In genomic region chr11:10605941-10606381, GRCh38 we compare ENCODE assay signal across 9 cellular contexts. TPM values are rescaled to one million over a fixed set of nuclear protein-coding genes. Genes with fewer than 3 reads are reported as not detected.
DNase-seq lines count a peak whose midpoint lies in the region; ATAC-seq and TF ChIP-seq lines count a peak whose summit lies in the region.
"Had no signal": no experiment of that assay in that cellular context is flagged by ENCODE, and none has a peak within 500 bp of the region (broad histone marks: within the 10 kb centered on the region; RNA-seq: fewer than 3 reads in every experiment).

No MANE protein-coding gene starts in this region.

- TF ChIP-seq CTCF in choroid plexus epithelial cell (conservative IDR thresholded peaks at IDR 0.05; ENCODE audit: low read depth, low read length) (no peak), GM13977 (IDR thresholded peaks at IDR 0.05; ENCODE audit: extremely low read depth, insufficient read depth, missing control alignments) (no peak)

- no peaks in the 10 kb centered on the region for H3K9me3 ChIP-seq in subcutaneous abdominal adipose tissue (ENCODE audit: control insufficient read depth in 5 of 5, low read length in 5 of 5)

- peaks cover 8 to 56% (median 37%) of the 10 kb centered on the region in 5 donors for H3K4me1 ChIP-seq in subcutaneous abdominal adipose tissue (ENCODE audit: control insufficient read depth in 5 of 5, insufficient read depth in 5 of 5, low read length in 5 of 5)

- no peaks in the 10 kb centered on the region for H3K27me3 ChIP-seq in subcutaneous abdominal adipose tissue (ENCODE audit: control insufficient read depth in 5 of 5, insufficient read depth in 4 of 5, low read length in 5 of 5)

- H3K9ac ChIP-seq in subcutaneous abdominal adipose tissue (ENCODE audit: low read length in 5 of 5) = peak overlapping the region in 2 of 5 donors; percentile 22 to 41

- no peaks in the 10 kb centered on the region for H3K36me3 Mint-ChIP-seq in activated T-helper 1 cell treated with anti-CD3 and anti-CD28 coated beads, Interleukin-12 subunit alpha, Interleukin-12 subunit beta, Interleukin-2, Interleukin-4 antibody, amounts not matched to agents 30 ng/mL and 10 ng/mL and 1 ng/mL, durations not matched to agents 14 hours and 24 hours and 36 hours (ENCODE audit: low read depth)

- peak; percentile 64 for ATAC-seq in left lobe of liver
- no peak for ATAC-seq in HG03039 (IDR thresholded peaks at IDR 0.05; ENCODE audit: unreplicated experiment)
- ATAC-seq in GM21367 (IDR thresholded peaks at IDR 0.05; ENCODE audit: unreplicated experiment) = no peak

- DNase-seq in KBM-7 (peak; percentile 61), choroid plexus epithelial cell (ENCODE audit: low read depth) (peak; percentile 91), left lobe of liver (ENCODE audit: low spot score) (no peak), GM13977 (ENCODE audit: low spot score) (no peak)
- no peak for DNase-seq in activated T-helper 1 cell treated with anti-CD3 and anti-CD28 coated beads, Interleukin-12 subunit alpha, Interleukin-12 subunit beta, Interleukin-2, Interleukin-4 antibody, amounts not matched to agents 30 ng/mL and 10 ng/mL and 1 ng/mL, durations not matched to agents 14 hours and 24 hours and 36 hours (ENCODE audit: low spot score)
- DNase-seq: NCI-H2081 had no signal

- in situ Hi-C loops in KBM-7 (cut with MboI; ENCODE audit: low pct_unique_long_range_greater_than_20kb, low sequenced_read_pairs) (no loop called here), GM13977 (cut with MboI; ENCODE audit: low pct_unique_long_range_greater_than_20kb, low sequenced_read_pairs, unreplicated experiment) (no loop called here)

- peaks cover 12% of the 10 kb centered on the region for H3K27me3 Mint-ChIP-seq in activated T-helper 1 cell treated with anti-CD3 and anti-CD28 coated beads, Interleukin-12 subunit alpha, Interleukin-12 subunit beta, Interleukin-2, Interleukin-4 antibody, amounts not matched to agents 30 ng/mL and 10 ng/mL and 1 ng/mL, durations not matched to agents 14 hours and 24 hours and 36 hours (ENCODE audit: insufficient read depth)

- H3K4me1 Mint-ChIP-seq in activated T-helper 1 cell treated with anti-CD3 and anti-CD28 coated beads, Interleukin-12 subunit alpha, Interleukin-12 subunit beta, Interleukin-2, Interleukin-4 antibody, amounts not matched to agents 30 ng/mL and 10 ng/mL and 1 ng/mL, durations not matched to agents 14 hours and 24 hours and 36 hours (ENCODE audit: low read depth) = peaks cover 20% of the 10 kb centered on the region

- peaks cover 0 to 2% (median 0%) of the 10 kb centered on the region in 5 donors for H3K36me3 ChIP-seq in subcutaneous abdominal adipose tissue (ENCODE audit: control insufficient read depth in 5 of 5, insufficient read depth in 5 of 5, low read length in 5 of 5)

- no peaks in the 10 kb centered on the region for H3K9me3 Mint-ChIP-seq in activated T-helper 1 cell treated with anti-CD3 and anti-CD28 coated beads, Interleukin-12 subunit alpha, Interleukin-12 subunit beta, Interleukin-2, Interleukin-4 antibody, amounts not matched to agents 30 ng/mL and 10 ng/mL and 1 ng/mL, durations not matched to agents 14 hours and 24 hours and 36 hours

- peak overlapping the region; percentile 82 for H3K27ac ChIP-seq in subcutaneous abdominal adipose tissue (ENCODE audit: low read depth, low read length)

- H3K27ac Mint-ChIP-seq in activated T-helper 1 cell treated with anti-CD3 and anti-CD28 coated beads, Interleukin-12 subunit alpha, Interleukin-12 subunit beta, Interleukin-2, Interleukin-4 antibody, amounts not matched to agents 30 ng/mL and 10 ng/mL and 1 ng/mL, durations not matched to agents 14 hours and 24 hours and 36 hours = no peak overlapping the region

- H3K4me3 ChIP-seq in choroid plexus epithelial cell (ENCODE audit: low read depth, low read length) = no peak overlapping the region
- peak overlapping the region; percentile 21 to 50 (median 36) for H3K4me3 ChIP-seq in subcutaneous abdominal adipose tissue (ENCODE audit: low read depth in 1 of 5, low read length in 5 of 5)

- no peak overlapping the region for H3K4me3 Mint-ChIP-seq in activated T-helper 1 cell treated with anti-CD3 and anti-CD28 coated beads, Interleukin-12 subunit alpha, Interleukin-12 subunit beta, Interleukin-2, Interleukin-4 antibody, amounts not matched to agents 30 ng/mL and 10 ng/mL and 1 ng/mL, durations not matched to agents 14 hours and 24 hours and 36 hours

- intact Hi-C loops in activated T-helper 1 cell treated with anti-CD3 and anti-CD28 coated beads, Interleukin-12 subunit alpha, Interleukin-12 subunit beta, Interleukin-2, Interleukin-4 antibody, amounts not matched to agents 30 ng/mL and 10 ng/mL and 1 ng/mL, durations not matched to agents 14 hours and 24 hours and 36 hours (cut with micrococcal nuclease) = no loop called here

RNA-seq across cellular contexts. Expression of gene LYVE1, which starts 37.5 kb away (rescaled TPM):
- 25.6 TPM for total RNA-seq in left lobe of liver
- total RNA-seq in activated T-helper 1 cell treated with anti-CD3 and anti-CD28 coated beads, Interleukin-12 subunit alpha, Interleukin-12 subunit beta, Interleukin-2, Interleukin-4 antibody, amounts not matched to agents 30 ng/mL and 10 ng/mL and 1 ng/mL, durations not matched to agents 14 hours and 24 hours and 36 hours = not detected in 2 replicates

Comparison
In these comparisons a context has a peak if more than half of its experiments do, and no peak if none do; other contexts are left out.
1. DNase-seq: peak in KBM-7 (single experiment) and choroid plexus epithelial cell (single experiment); none in left lobe of liver (single experiment), GM13977 (single experiment) and activated T-helper 1 cell treated with anti-CD3 and anti-CD28 coated beads, Interleukin-12 subunit alpha, Interleukin-12 subunit beta, Interleukin-2, Interleukin-4 antibody, amounts not matched to agents 30 ng/mL and 10 ng/mL and 1 ng/mL, durations not matched to agents 14 hours and 24 hours and 36 hours (single experiment).
2. RNA of gene LYVE1, which starts 37.5 kb away (total RNA-seq): 25.6 TPM in left lobe of liver (single experiment); not detected in activated T-helper 1 cell treated with anti-CD3 and anti-CD28 coated beads, Interleukin-12 subunit alpha, Interleukin-12 subunit beta, Interleukin-2, Interleukin-4 antibody, amounts not matched to agents 30 ng/mL and 10 ng/mL and 1 ng/mL, durations not matched to agents 14 hours and 24 hours and 36 hours; every median in the first group is over 10 times any median in the second.